In the genomic region with DNA sequence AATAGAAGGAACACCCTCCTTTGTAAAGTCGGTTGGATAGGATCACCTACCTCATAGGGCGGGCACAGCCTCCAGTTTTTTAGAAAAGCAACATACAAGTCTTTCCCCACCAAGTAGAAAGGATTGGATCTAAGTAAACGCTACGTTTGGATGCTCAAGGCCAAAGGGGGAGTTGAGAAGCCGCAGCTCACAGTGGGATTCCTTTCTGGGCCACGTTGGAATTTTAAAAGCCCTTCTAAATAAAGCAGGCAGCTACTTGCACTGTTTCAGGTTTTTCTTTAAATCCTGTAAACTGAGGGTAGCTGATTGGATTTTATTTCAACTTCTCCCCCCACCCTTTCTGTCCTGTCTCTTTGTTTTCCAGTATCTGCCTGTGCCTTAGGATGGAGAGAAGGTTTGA, we compare ENCODE assay signal across 16 cellular contexts. TPM values are rescaled to one million over a fixed set of nuclear protein-coding genes. Genes with fewer than 3 reads are reported as not detected.
DNase-seq lines count a peak whose midpoint lies in the region; ATAC-seq and TF ChIP-seq lines count a peak whose summit lies in the region.
"Had no signal": no experiment of that assay in that cellular context is flagged by ENCODE, and none has a peak within 500 bp of the region (broad histone marks: within the 10 kb centered on the region; RNA-seq: fewer than 3 reads in every experiment).

No MANE protein-coding gene starts in this region.

- intact Hi-C loops in Caco-2 (cut with micrococcal nuclease; ENCODE audit: unreplicated experiment) (no loop called here), Right ventricle myocardium inferior (cut with DNase I) (no loop called here)

- no peak for DNase-seq in Caco-2
- no peak for DNase-seq in WTC11 (ENCODE audit: low spot score)
- peak; percentile 56 for DNase-seq in endodermal cell
- DNase-seq in osteoblast (ENCODE audit: insufficient read length, low spot score, missing footprints): no peak
- DNase-seq in Right ventricle myocardium inferior (ENCODE audit: missing footprints): no peak
- DNase-seq: activated CD8-positive, alpha-beta T cell treated with anti-CD3 and anti-CD28 coated beads, Interleukin-2, amount 10 ng/mL, durations not matched to agents 7 days and 5 days; COR-L47; GOT3; naive B cell; NCI-H2029 treated with DMSO at 0.1 percent for 48 hours; SIG-M5; stimulated activated naive CD8-positive, alpha-beta T cell treated with anti-CD3 and anti-CD28 coated beads, Interleukin-15, Interleukin-2, amounts not matched to agents 100 U/mL and 50 U/mL, for 24 hours had no signal

- H3K4me1 Mint-ChIP-seq in Caco-2 (ENCODE audit: low read depth, unreplicated experiment) (peaks cover 25% of the 10 kb centered on the region), WTC11 (peaks cover 72% of the 10 kb centered on the region), endodermal cell (peaks cover 70% of the 10 kb centered on the region)

- TSS peak; percentile 28 for BruUV-seq in Caco-2 (replicated peaks; lab: Mats Ljungman, UMichigan)

- no peak overlapping the region for H2AFZ ChIP-seq in osteoblast (ENCODE audit: low read length)

- no peaks in the 10 kb centered on the region for H3K9me3 Mint-ChIP-seq in Caco-2 (ENCODE audit: unreplicated experiment)
- no peaks in the 10 kb centered on the region for H3K9me3 Mint-ChIP-seq in WTC11
- no peaks in the 10 kb centered on the region for H3K9me3 Mint-ChIP-seq in endodermal cell
- H3K9me3 Mint-ChIP-seq: naive B cell had no signal

- H3K27me3 ChIP-seq in Caco-2 (replicated peaks; ENCODE audit: control insufficient read depth, insufficient read depth, low read length): no peaks in the 10 kb centered on the region
- no peaks in the 10 kb centered on the region for H3K27me3 ChIP-seq in endodermal cell (ENCODE audit: control insufficient read depth, insufficient read depth, low read length, poor library complexity, severe bottlenecking)
- no peaks in the 10 kb centered on the region for H3K27me3 ChIP-seq in osteoblast (ENCODE audit: insufficient read depth, low read length)

- H3K27ac Mint-ChIP-seq in Caco-2 (ENCODE audit: unreplicated experiment): peak overlapping the region; percentile 86
- H3K27ac Mint-ChIP-seq in WTC11: peak overlapping the region; percentile 95
- H3K27ac Mint-ChIP-seq in endodermal cell: peak overlapping the region; percentile 84
- H3K27ac Mint-ChIP-seq: activated CD8-positive, alpha-beta T cell treated with anti-CD3 and anti-CD28 coated beads, Interleukin-2, amount 10 ng/mL, durations not matched to agents 7 days and 5 days had no signal

- H3K4me3 ChIP-seq in Caco-2 (ENCODE audit: low read depth, low read length): no peak overlapping the region
- no peak overlapping the region for H3K4me3 ChIP-seq in endodermal cell (ENCODE audit: low read length)
- H3K4me3 ChIP-seq in osteoblast (ENCODE audit: insufficient read depth, low read length): peak overlapping the region; percentile 32

- TF ChIP-seq CTCF in Caco-2 (IDR thresholded peaks at IDR 0.05; ENCODE audit: insufficient read depth in 1 of 2, low read depth in 1 of 2, low read length in 1 of 2, severe bottlenecking in 1 of 2, unreplicated experiment in 1 of 2) (no peak), WTC11 (IDR thresholded peaks at IDR 0.05) (no peak), endodermal cell (conservative IDR thresholded peaks at IDR 0.05) (no peak), osteoblast (IDR thresholded peaks at IDR 0.05; ENCODE audit: extremely low read depth, low read depth, low read length) (no peak)

- peaks cover 11% of the 10 kb centered on the region for H4K20me1 ChIP-seq in osteoblast (ENCODE audit: insufficient read depth, low read length)

- whole genome bisulfite sequencing in endodermal cell (ENCODE audit: insufficient coverage in 1 of 2, insufficient read length in 1 of 2), 2 experiments: 61 to 70% methylated on average over 6 of the region's 6 CpGs

- H3K27me3 Mint-ChIP-seq in Caco-2 (ENCODE audit: insufficient read depth, unreplicated experiment): no peaks in the 10 kb centered on the region
- no peaks in the 10 kb centered on the region for H3K27me3 Mint-ChIP-seq in WTC11 (ENCODE audit: low read depth)
- no peaks in the 10 kb centered on the region for H3K27me3 Mint-ChIP-seq in endodermal cell (ENCODE audit: insufficient read depth)

- POLR2A ChIA-PET in Caco-2 (lab: Charles Lee) (no interaction called here), WTC11 (lab: Charles Lee) (no interaction called here)

- peak overlapping the region; percentile 34 for H3K4me2 ChIP-seq in osteoblast (ENCODE audit: insufficient read depth, low read length)

- ATAC-seq in WTC11 (0 out of 2 replicates have a peak, but pooled peaks have one; percentile 3), HG02798 (IDR thresholded peaks at IDR 0.05; ENCODE audit: poor library complexity, unreplicated experiment) (no peak), HG02840 (IDR thresholded peaks at IDR 0.05; ENCODE audit: low FRiP score, unreplicated experiment) (no peak), GM21526 (IDR thresholded peaks at IDR 0.05; ENCODE audit: low FRiP score, unreplicated experiment) (no peak), Right ventricle myocardium inferior (no peak)
- ATAC-seq: activated CD8-positive, alpha-beta T cell treated with anti-CD3 and anti-CD28 coated beads, Interleukin-2, amount 10 ng/mL, durations not matched to agents 7 days and 5 days; right cardiac atrium; stimulated activated naive CD8-positive, alpha-beta T cell treated with anti-CD3 and anti-CD28 coated beads, Interleukin-15, Interleukin-2, amounts not matched to agents 100 U/mL and 50 U/mL, for 24 hours had no signal

- H3K27ac ChIP-seq in endodermal cell (ENCODE audit: low read depth, low read length): peak overlapping the region; percentile 83
- H3K27ac ChIP-seq in osteoblast (ENCODE audit: low read depth, low read length): peak overlapping the region; percentile 93

- H3K4me3 Mint-ChIP-seq in Caco-2 (ENCODE audit: unreplicated experiment) (peak overlapping the region; percentile 22), WTC11 (peak overlapping the region; percentile 45; the same call in 1 of the 2 replicates), endodermal cell (peak overlapping the region; percentile 4)
- H3K4me3 Mint-ChIP-seq: activated CD8-positive, alpha-beta T cell treated with anti-CD3 and anti-CD28 coated beads, Interleukin-2, amount 10 ng/mL, durations not matched to agents 7 days and 5 days; naive B cell had no signal

- no peaks in the 10 kb centered on the region for H3K36me3 ChIP-seq in Caco-2 (ENCODE audit: control insufficient read depth, insufficient read depth, low read length)
- H3K36me3 ChIP-seq in endodermal cell (ENCODE audit: control insufficient read depth, insufficient read depth, low read length): peaks cover 38% of the 10 kb centered on the region
- peaks cover 62% of the 10 kb centered on the region for H3K36me3 ChIP-seq in osteoblast (ENCODE audit: insufficient read depth, low read length)

- no peak overlapping the region for H3K9ac ChIP-seq in endodermal cell (ENCODE audit: extremely low read depth, low read length, poor library complexity, severe bottlenecking)

- CTCF ChIA-PET in Caco-2 (lab: Charles Lee): no interaction called here
- CTCF ChIA-PET in WTC11 (lab: Charles Lee): interaction anchor here (1.0 to 1.4 kb wide), 5 partner anchors 10 to 114 kb away, joined by 3 to 7 read pairs (median 4); no protein-coding TSS in a partner anchor

- H3K4me1 ChIP-seq in Caco-2 (peaks cover 68% of the 10 kb centered on the region), endodermal cell (ENCODE audit: control insufficient read depth, insufficient read depth, low read length) (peaks cover 56% of the 10 kb centered on the region), osteoblast (ENCODE audit: insufficient read depth, low read length) (peaks cover 57% of the 10 kb centered on the region)

- H3K36me3 Mint-ChIP-seq in Caco-2 (ENCODE audit: insufficient read depth, unreplicated experiment) (peaks cover 35% of the 10 kb centered on the region), WTC11 (peaks cover 12% of the 10 kb centered on the region), endodermal cell (ENCODE audit: low read depth) (peaks cover 30% of the 10 kb centered on the region)
- H3K36me3 Mint-ChIP-seq: naive B cell had no signal

- no peaks in the 10 kb centered on the region for H3K9me3 ChIP-seq in Caco-2
- H3K9me3 ChIP-seq in endodermal cell (ENCODE audit: control insufficient read depth, low read length): no peaks in the 10 kb centered on the region
- H3K9me3 ChIP-seq in osteoblast (ENCODE audit: low read depth, low read length): no peaks in the 10 kb centered on the region

- H3K79me2 ChIP-seq in osteoblast (ENCODE audit: insufficient read depth, low read length): peaks cover 91% of the 10 kb centered on the region

TF ChIP-seq in WTC11, 78 proteins besides CTCF, POLR2A, EP300 and RAD21 (continues in another document):
- no peak for TF ChIP-seq MXD4 (CRISPR knock-in tag; IDR thresholded peaks at IDR 0.05; ENCODE audit: borderline replicate concordance)
- TF ChIP-seq, protein P1, sequence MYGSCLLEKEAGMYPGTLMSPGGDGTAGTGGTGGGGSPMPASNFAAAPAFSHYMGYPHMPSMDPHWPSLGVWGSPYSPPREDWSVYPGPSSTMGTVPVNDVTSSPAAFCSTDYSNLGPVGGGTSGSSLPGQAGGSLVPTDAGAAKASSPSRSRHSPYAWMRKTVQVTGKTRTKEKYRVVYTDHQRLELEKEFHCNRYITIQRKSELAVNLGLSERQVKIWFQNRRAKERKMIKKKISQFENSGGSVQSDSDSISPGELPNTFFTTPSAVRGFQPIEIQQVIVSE (CRISPR knock-in tag; IDR thresholded peaks at IDR 0.05; ENCODE audit: borderline replicate concordance): no peak
- TF ChIP-seq CREM (CRISPR knock-in tag; IDR thresholded peaks at IDR 0.05): no peak
- TF ChIP-seq, protein P2, sequence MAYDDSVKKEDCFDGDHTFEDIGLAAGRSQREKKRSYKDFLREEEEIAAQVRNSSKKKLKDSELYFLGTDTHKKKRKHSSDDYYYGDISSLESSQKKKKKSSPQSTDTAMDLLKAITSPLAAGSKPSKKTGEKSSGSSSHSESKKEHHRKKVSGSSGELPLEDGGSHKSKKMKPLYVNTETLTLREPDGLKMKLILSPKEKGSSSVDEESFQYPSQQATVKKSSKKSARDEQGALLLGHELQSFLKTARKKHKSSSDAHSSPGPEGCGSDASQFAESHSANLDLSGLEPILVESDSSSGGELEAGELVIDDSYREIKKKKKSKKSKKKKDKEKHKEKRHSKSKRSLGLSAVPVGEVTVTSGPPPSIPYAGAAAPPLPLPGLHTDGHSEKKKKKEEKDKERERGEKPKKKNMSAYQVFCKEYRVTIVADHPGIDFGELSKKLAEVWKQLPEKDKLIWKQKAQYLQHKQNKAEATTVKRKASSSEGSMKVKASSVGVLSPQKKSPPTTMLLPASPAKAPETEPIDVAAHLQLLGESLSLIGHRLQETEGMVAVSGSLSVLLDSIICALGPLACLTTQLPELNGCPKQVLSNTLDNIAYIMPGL (CRISPR knock-in tag; IDR thresholded peaks at IDR 0.05): no peak
- no peak for TF ChIP-seq PRRX2 (CRISPR knock-in tag; IDR thresholded peaks at IDR 0.05)
- TF ChIP-seq ZNF219 (CRISPR knock-in tag; IDR thresholded peaks at IDR 0.05; ENCODE audit: borderline replicate concordance): no peak
- no peak for TF ChIP-seq ZNF121 (CRISPR knock-in tag; IDR thresholded peaks at IDR 0.05)

RNA-seq across cellular contexts. Expression of a gene that starts 44.2 kb away (rescaled TPM):
- total RNA-seq in Caco-2 (2022) (29.1 and 29.9 TPM in 2 replicates), WTC11 (2021) (31.1 to 44.4 TPM (median 32.6 TPM) in 3 replicates), endodermal cell (10 to 100 TPM; 49.1 to 53.4 TPM), osteoblast (113 and 121 TPM in 2 replicates), Right ventricle myocardium inferior (9.3 TPM)
- polyA plus RNA-seq in endodermal cell (2013, experiment 1 of 2): 77.6 TPM
- 78.9 TPM for polyA plus RNA-seq in endodermal cell (2013, experiment 2 of 2)
- total RNA-seq: activated CD8-positive, alpha-beta T cell treated with anti-CD3 and anti-CD28 coated beads, Interleukin-2, amount 10 ng/mL, durations not matched to agents 7 days and 5 days had no signal
